In genomic region chr3:88057650-88058321, GRCh38 we compare ENCODE assay signal across 8 cellular contexts. TPM values are rescaled to one million over a fixed set of nuclear protein-coding genes. Genes with fewer than 3 reads are reported as not detected.
A peak's percentile ranks its signal among the peaks of the same experiment; 100 is the strongest.
DNase-seq lines count a peak whose midpoint lies in the region; ATAC-seq and TF ChIP-seq lines count a peak whose summit lies in the region.

No MANE protein-coding gene starts in this region.

- H3K9me3 Mint-ChIP-seq in Calu3 (ENCODE audit: low read depth, unreplicated experiment) (no peaks in the 10 kb centered on the region), MCF 10A (ENCODE audit: unreplicated experiment) (no peaks in the 10 kb centered on the region)

- TF ChIP-seq EP300 in upper lobe of left lung (IDR thresholded peaks at IDR 0.05): no peak

- BruUV-seq in Calu3 (replicated peaks; lab: Mats Ljungman, UMichigan): TSS peak; percentile 58
- BruUV-seq in MCF 10A (replicated peaks; lab: Mats Ljungman, UMichigan): TSS peak; percentile 52

- POLR2A ChIA-PET in MCF 10A (lab: Yijun Ruan, JAX): interaction anchor here (0.6 to 4.2 kb wide), 19 partner anchors 10 to 831 kb away, joined by 3 to 63 read pairs (median 5); partner anchors contain the start of genes C3orf38 and CHMP2B

- H3K27me3 Mint-ChIP-seq in Calu3 (ENCODE audit: unreplicated experiment) (no peaks in the 10 kb centered on the region), MCF 10A (ENCODE audit: insufficient read depth, unreplicated experiment) (no peaks in the 10 kb centered on the region)

- 6% methylated on average over 16 of the region's 16 CpGs for WGBS in upper lobe of left lung, 2 donors

- peak overlapping the region; percentile 58 for H3K4me3 ChIP-seq in Jurkat, Clone E6-1 (ENCODE audit: low read length)
- peak overlapping the region; percentile 63 to 98 (median 88) for H3K4me3 ChIP-seq in upper lobe of left lung

- TF ChIP-seq CTCF in Calu3 (IDR thresholded peaks at IDR 0.05; ENCODE audit: unreplicated experiment) (no peak), MCF 10A (IDR thresholded peaks at IDR 0.05; ENCODE audit: unreplicated experiment) (no peak), upper lobe of left lung (IDR thresholded peaks at IDR 0.05) (no peak)

- CTCF ChIA-PET in Calu3 (lab: Charles Lee): interaction anchor here (1.0 kb wide), 1 partner anchor 25 kb away, joined by 3 read pairs; no protein-coding TSS in a partner anchor
- CTCF ChIA-PET in MCF 10A (lab: Yijun Ruan, JAX): interaction anchor here (0.8 to 0.9 kb wide), 2 partner anchors 75 to 722 kb away, joined by 3 read pairs; no protein-coding TSS in a partner anchor

- H3K27ac Mint-ChIP-seq in Calu3 (ENCODE audit: unreplicated experiment) (peak overlapping the region; percentile 83), MCF 10A (ENCODE audit: low read depth, unreplicated experiment) (peak overlapping the region; percentile 94)

- peaks cover 49% of the 10 kb centered on the region for H3K36me3 Mint-ChIP-seq in Calu3 (ENCODE audit: insufficient read depth, unreplicated experiment)
- peaks cover 35% of the 10 kb centered on the region for H3K36me3 Mint-ChIP-seq in MCF 10A (ENCODE audit: insufficient read depth, unreplicated experiment)

- H3K9me3 ChIP-seq in upper lobe of left lung: no peaks in the 10 kb centered on the region

- peaks cover 8 to 17% (median 13%) of the 10 kb centered on the region in 4 donors for H3K36me3 ChIP-seq in upper lobe of left lung

- no peak for DNase-seq in Calu3
- DNase-seq in Jurkat, Clone E6-1 (ENCODE audit: low read depth, low spot score): no peak
- DNase-seq in MCF 10A (ENCODE audit: unreplicated experiment): peak; percentile 34
- peak; percentile 28 to 32 for DNase-seq in lung microvascular endothelial cell (ENCODE audit: low read depth in 2 of 2)
- DNase-seq in upper lobe of left lung: no peak
- DNase-seq in effector CD4-positive, alpha-beta T cell: no peak
- DNase-seq in NCI-H526 treated with DMSO at 0.1 percent for 48 hours (lab: John Stamatoyannopoulos, UW): no peak

- no peaks in the 10 kb centered on the region for H3K4me1 Mint-ChIP-seq in Calu3 (ENCODE audit: low read depth, unreplicated experiment)
- H3K4me1 Mint-ChIP-seq in MCF 10A (ENCODE audit: insufficient read depth, unreplicated experiment): peaks cover 11% of the 10 kb centered on the region

- H3K27me3 ChIP-seq in upper lobe of left lung: no peaks in the 10 kb centered on the region

- H3K4me3 Mint-ChIP-seq in Calu3 (ENCODE audit: low read depth, unreplicated experiment): peak overlapping the region; percentile 96
- H3K4me3 Mint-ChIP-seq in MCF 10A (ENCODE audit: unreplicated experiment): peak overlapping the region; percentile 97

- intact Hi-C loops in Calu3 (cut with micrococcal nuclease; ENCODE audit: unreplicated experiment): no loop called here
- intact Hi-C loops in MCF 10A (cut with micrococcal nuclease): loop anchor here (2.0 kb wide), 1 partner anchor 91 kb away; the partner anchor contains the start of gene C3orf38

- H3K27ac ChIP-seq in upper lobe of left lung: peak overlapping the region; percentile 94 to 95 (median 95)

- ATAC-seq in upper lobe of left lung (ENCODE audit: low FRiP score in 2 of 2): no peak
- ATAC-seq in GM18873 (IDR thresholded peaks at IDR 0.05; ENCODE audit: low FRiP score, unreplicated experiment): no peak

- peaks cover 23 to 40% (median 32%) of the 10 kb centered on the region in 4 donors for H3K4me1 ChIP-seq in upper lobe of left lung

- no peak for TF ChIP-seq POLR2A in upper lobe of left lung (IDR thresholded peaks at IDR 0.05)

RNA-seq across cellular contexts. Expression of gene CGGBP1, which starts 1.0 kb away (rescaled TPM):
- 70.0 and 76.9 TPM in 2 replicates for total RNA-seq in Calu3 (2022)
- polyA plus RNA-seq in Jurkat, Clone E6-1 (2012; ENCODE audit: insufficient read depth, insufficient read length): 80.8 TPM
- total RNA-seq in MCF 10A (2022): 83.4 and 96.6 TPM in 2 replicates
- 27.7 and 53.0 TPM in 2 replicates for total RNA-seq in lung microvascular endothelial cell
- total RNA-seq in upper lobe of left lung: 100 to 1,000 TPM in 1 of 6 donors, 10 to 100 TPM in 5; 41.7 to 114 (median 60.8) TPM

RNA-seq across cellular contexts. Expression of gene ZNF654, which starts 1.3 kb away (rescaled TPM):
- 12.9 and 14.1 TPM in 2 replicates for total RNA-seq in Calu3 (2022)
- 6.9 TPM for polyA plus RNA-seq in Jurkat, Clone E6-1 (2012; ENCODE audit: insufficient read depth, insufficient read length)
- total RNA-seq in MCF 10A (2022): 10.4 and 12.4 TPM in 2 replicates
- 8.9 and 11.9 TPM in 2 replicates for total RNA-seq in lung microvascular endothelial cell
- 10 to 100 TPM in 5 of 6 donors, 1 to 10 TPM in 1; 4.9 to 21.4 (median 13.8) TPM for total RNA-seq in upper lobe of left lung

Comparison
In these comparisons a context has a peak if more than half of its experiments do, and no peak if none do; other contexts are left out.
1. DNase-seq: peak in MCF 10A (single experiment) and lung microvascular endothelial cell (2 of 2); none in Calu3 (single experiment), Jurkat, Clone E6-1 (single experiment), upper lobe of left lung (0 of 2), effector CD4-positive, alpha-beta T cell (single experiment) and NCI-H526 treated with DMSO at 0.1 percent for 48 hours (single experiment).